Comparison of ENCODE assay signal across 1 cellular context in the genomic region with DNA sequence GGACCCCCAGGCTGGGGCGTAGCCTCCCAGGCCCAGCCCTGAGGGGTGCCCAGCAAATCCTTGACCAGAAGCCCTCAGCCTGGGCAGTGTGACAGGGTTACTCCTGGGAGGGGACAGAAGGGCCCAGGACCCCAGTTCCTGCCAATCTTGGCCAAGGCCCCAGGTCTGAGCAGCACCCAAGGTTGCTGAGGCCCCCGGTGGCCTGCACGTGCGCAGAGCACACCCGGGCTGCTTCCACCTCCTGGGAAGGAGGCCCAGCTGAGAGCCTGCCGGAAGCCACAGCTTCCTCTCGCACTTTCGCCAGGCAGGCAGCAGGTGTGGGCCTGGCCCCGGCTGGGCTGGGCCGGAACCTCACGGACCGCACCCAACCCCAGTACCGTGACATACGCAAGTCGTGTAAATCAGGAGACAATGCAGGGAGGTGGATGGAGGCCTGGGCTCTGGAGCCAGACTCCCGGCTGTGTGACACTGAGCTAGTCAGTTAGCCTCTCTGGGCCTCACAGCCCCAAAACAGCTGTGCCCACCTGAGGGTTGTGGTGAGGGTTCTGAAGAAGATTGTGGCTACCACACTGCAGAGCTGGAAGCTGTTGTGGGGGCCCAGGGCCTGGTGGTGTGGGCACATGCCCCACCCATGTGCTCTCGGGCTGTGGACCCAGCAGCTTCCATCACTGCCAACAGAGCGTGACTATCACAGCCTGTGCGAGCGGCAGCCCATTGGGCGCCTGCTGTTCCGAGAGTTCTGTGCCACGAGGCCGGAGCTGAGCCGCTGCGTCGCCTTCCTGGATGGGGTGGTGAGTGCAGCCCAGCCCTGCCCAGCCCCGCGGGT.
TF ChIP-seq lines count a peak whose summit lies in the region.

No MANE protein-coding gene starts in this region.

TF ChIP-seq in GM23338, 12 proteins besides CTCF, POLR2A, EP300 and RAD21:
- TF ChIP-seq ZNF462 (CRISPR knock-in tag; IDR thresholded peaks at IDR 0.05) (no peak), CREB1 (CRISPR knock-in tag; IDR thresholded peaks at IDR 0.05; ENCODE audit: low read depth) (no peak), EZH2 (IDR thresholded peaks at IDR 0.05; ENCODE audit: low read depth, unreplicated experiment) (no peak), ZNF114 (CRISPR knock-in tag; IDR thresholded peaks at IDR 0.05) (no peak), STAT1 (IDR thresholded peaks at IDR 0.05; ENCODE audit: unreplicated experiment) (no peak), EZH2phosphoT487 (IDR thresholded peaks at IDR 0.05; ENCODE audit: unreplicated experiment) (no peak), JUNB (IDR thresholded peaks at IDR 0.05; ENCODE audit: unreplicated experiment) (no peak), ZNF331 (CRISPR knock-in tag; IDR thresholded peaks at IDR 0.05; ENCODE audit: low read depth) (no peak), POLR2AphosphoS5 (IDR thresholded peaks at IDR 0.05; ENCODE audit: low read depth) (no peak), NANOG (IDR thresholded peaks at IDR 0.05; ENCODE audit: borderline replicate concordance) (no peak)
- TF ChIP-seq, protein P1, sequence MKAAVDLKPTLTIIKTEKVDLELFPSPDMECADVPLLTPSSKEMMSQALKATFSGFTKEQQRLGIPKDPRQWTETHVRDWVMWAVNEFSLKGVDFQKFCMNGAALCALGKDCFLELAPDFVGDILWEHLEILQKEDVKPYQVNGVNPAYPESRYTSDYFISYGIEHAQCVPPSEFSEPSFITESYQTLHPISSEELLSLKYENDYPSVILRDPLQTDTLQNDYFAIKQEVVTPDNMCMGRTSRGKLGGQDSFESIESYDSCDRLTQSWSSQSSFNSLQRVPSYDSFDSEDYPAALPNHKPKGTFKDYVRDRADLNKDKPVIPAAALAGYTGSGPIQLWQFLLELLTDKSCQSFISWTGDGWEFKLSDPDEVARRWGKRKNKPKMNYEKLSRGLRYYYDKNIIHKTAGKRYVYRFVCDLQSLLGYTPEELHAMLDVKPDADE (IDR thresholded peaks at IDR 0.05), result no peak
- TF ChIP-seq, protein P2, sequence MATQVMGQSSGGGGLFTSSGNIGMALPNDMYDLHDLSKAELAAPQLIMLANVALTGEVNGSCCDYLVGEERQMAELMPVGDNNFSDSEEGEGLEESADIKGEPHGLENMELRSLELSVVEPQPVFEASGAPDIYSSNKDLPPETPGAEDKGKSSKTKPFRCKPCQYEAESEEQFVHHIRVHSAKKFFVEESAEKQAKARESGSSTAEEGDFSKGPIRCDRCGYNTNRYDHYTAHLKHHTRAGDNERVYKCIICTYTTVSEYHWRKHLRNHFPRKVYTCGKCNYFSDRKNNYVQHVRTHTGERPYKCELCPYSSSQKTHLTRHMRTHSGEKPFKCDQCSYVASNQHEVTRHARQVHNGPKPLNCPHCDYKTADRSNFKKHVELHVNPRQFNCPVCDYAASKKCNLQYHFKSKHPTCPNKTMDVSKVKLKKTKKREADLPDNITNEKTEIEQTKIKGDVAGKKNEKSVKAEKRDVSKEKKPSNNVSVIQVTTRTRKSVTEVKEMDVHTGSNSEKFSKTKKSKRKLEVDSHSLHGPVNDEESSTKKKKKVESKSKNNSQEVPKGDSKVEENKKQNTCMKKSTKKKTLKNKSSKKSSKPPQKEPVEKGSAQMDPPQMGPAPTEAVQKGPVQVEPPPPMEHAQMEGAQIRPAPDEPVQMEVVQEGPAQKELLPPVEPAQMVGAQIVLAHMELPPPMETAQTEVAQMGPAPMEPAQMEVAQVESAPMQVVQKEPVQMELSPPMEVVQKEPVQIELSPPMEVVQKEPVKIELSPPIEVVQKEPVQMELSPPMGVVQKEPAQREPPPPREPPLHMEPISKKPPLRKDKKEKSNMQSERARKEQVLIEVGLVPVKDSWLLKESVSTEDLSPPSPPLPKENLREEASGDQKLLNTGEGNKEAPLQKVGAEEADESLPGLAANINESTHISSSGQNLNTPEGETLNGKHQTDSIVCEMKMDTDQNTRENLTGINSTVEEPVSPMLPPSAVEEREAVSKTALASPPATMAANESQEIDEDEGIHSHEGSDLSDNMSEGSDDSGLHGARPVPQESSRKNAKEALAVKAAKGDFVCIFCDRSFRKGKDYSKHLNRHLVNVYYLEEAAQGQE (IDR thresholded peaks at IDR 0.05; ENCODE audit: unreplicated experiment), result no peak
